In genomic region chr4:22477136-22477793, GRCh38 we compare ENCODE assay signal across 11 cellular contexts.
"Had no signal": no experiment of that assay in that cellular context is flagged by ENCODE, and none has a peak within 500 bp of the region (broad histone marks: within the 10 kb centered on the region; RNA-seq: fewer than 3 reads in every experiment).

No MANE protein-coding gene starts in this region.

- DNase-seq: dorsolateral prefrontal cortex; glutamatergic neuron; immature natural killer cell; naive thymus-derived CD8-positive, alpha-beta T cell; sigmoid colon; stimulated activated CD4-positive, alpha-beta T cell treated with anti-CD3 and anti-CD28 coated beads, Interleukin-2, amount 100 ng/mL, for 48 hours; stimulated activated naive CD8-positive, alpha-beta T cell treated with anti-CD3 and anti-CD28 coated beads, Interleukin-15, Interleukin-2, amounts not matched to agents 100 U/mL and 50 U/mL, for 24 hours had no signal

- H3K27ac Mint-ChIP-seq: activated naive CD8-positive, alpha-beta T cell; naive thymus-derived CD8-positive, alpha-beta T cell; progenitor cell of endocrine pancreas had no signal

- H3K36me3 ChIP-seq: sigmoid colon had no signal

- H3K4me3 Mint-ChIP-seq: activated naive CD8-positive, alpha-beta T cell; naive thymus-derived CD8-positive, alpha-beta T cell had no signal

- H3K9me3 ChIP-seq: sigmoid colon had no signal

- H3K4me3 ChIP-seq: dorsolateral prefrontal cortex, lung, sigmoid colon had no signal

- ATAC-seq: naive thymus-derived CD8-positive, alpha-beta T cell; SK-N-SH treated with all-trans-retinoic acid at 6 μM for 48 hours; stimulated activated naive CD8-positive, alpha-beta T cell treated with anti-CD3 and anti-CD28 coated beads, Interleukin-15, Interleukin-2, amounts not matched to agents 100 U/mL and 50 U/mL, for 24 hours had no signal

- H3K27me3 Mint-ChIP-seq: activated naive CD8-positive, alpha-beta T cell; naive thymus-derived CD8-positive, alpha-beta T cell; progenitor cell of endocrine pancreas had no signal

- H3K27me3 ChIP-seq: dorsolateral prefrontal cortex, sigmoid colon had no signal
